12 cellular contexts compared by ENCODE assay signal in genomic region chr18:76264073-76264472, GRCh38.
"Had no signal": no experiment of that assay in that cellular context is flagged by ENCODE, and none has a peak within 500 bp of the region (broad histone marks: within the 10 kb centered on the region; RNA-seq: fewer than 3 reads in every experiment).

No MANE protein-coding gene starts in this region.

- H3K4me3 Mint-ChIP-seq: activated naive CD8-positive, alpha-beta T cell treated with anti-CD3 and anti-CD28 coated beads, Interleukin-2, amount 10 ng/mL, durations not matched to agents 7 days and 5 days; dendritic cell treated with granulocyte-macrophage colony-stimulating factor and Interleukin-4, amounts not matched to agents 40 ng/mL and 50 ng/mL, for 4 days; naive B cell; stimulated activated memory B cell treated with anti-CD40 and anti-IgM and Interleukin-4, amounts not matched to agents 10 μg/mL and 1 μg/mL and 100 μg/mL, for 72 hours had no signal

- ATAC-seq: stimulated activated memory B cell treated with anti-CD40 and anti-IgM and Interleukin-4, amounts not matched to agents 10 μg/mL and 1 μg/mL and 100 μg/mL, for 72 hours had no signal

- DNase-seq: activated CD4-positive, CD25-positive, alpha-beta regulatory T cell; activated naive CD4-positive, alpha-beta T cell; activated naive CD8-positive, alpha-beta T cell treated with anti-CD3 and anti-CD28 coated beads, Interleukin-2, amount 10 ng/mL, durations not matched to agents 7 days and 5 days; activated T-cell treated with anti-CD3 and anti-CD28 coated beads for 4 hours; anterior cingulate cortex; effector memory CD4-positive, alpha-beta T cell; naive B cell; retina had no signal

- H3K27ac ChIP-seq: neutrophil had no signal

- H3K27ac Mint-ChIP-seq: activated naive CD8-positive, alpha-beta T cell treated with anti-CD3 and anti-CD28 coated beads, Interleukin-2, amount 10 ng/mL, durations not matched to agents 7 days and 5 days; dendritic cell treated with granulocyte-macrophage colony-stimulating factor and Interleukin-4, amounts not matched to agents 40 ng/mL and 50 ng/mL, for 4 days; naive B cell; stimulated activated memory B cell treated with anti-CD40 and anti-IgM and Interleukin-4, amounts not matched to agents 10 μg/mL and 1 μg/mL and 100 μg/mL, for 72 hours; type B pancreatic cell had no signal

- H3K9me3 Mint-ChIP-seq: activated naive CD8-positive, alpha-beta T cell treated with anti-CD3 and anti-CD28 coated beads, Interleukin-2, amount 10 ng/mL, durations not matched to agents 7 days and 5 days; naive B cell; type B pancreatic cell had no signal

- H3K9me3 ChIP-seq: neutrophil had no signal

- H3K36me3 ChIP-seq: neutrophil had no signal

- H3K36me3 Mint-ChIP-seq: activated naive CD8-positive, alpha-beta T cell treated with anti-CD3 and anti-CD28 coated beads, Interleukin-2, amount 10 ng/mL, durations not matched to agents 7 days and 5 days; naive B cell; stimulated activated memory B cell treated with anti-CD40 and anti-IgM and Interleukin-4, amounts not matched to agents 10 μg/mL and 1 μg/mL and 100 μg/mL, for 72 hours; type B pancreatic cell had no signal

- H3K27me3 Mint-ChIP-seq: dendritic cell treated with granulocyte-macrophage colony-stimulating factor and Interleukin-4, amounts not matched to agents 40 ng/mL and 50 ng/mL, for 4 days; naive B cell had no signal

- H3K4me1 Mint-ChIP-seq: activated naive CD8-positive, alpha-beta T cell treated with anti-CD3 and anti-CD28 coated beads, Interleukin-2, amount 10 ng/mL, durations not matched to agents 7 days and 5 days; stimulated activated memory B cell treated with anti-CD40 and anti-IgM and Interleukin-4, amounts not matched to agents 10 μg/mL and 1 μg/mL and 100 μg/mL, for 72 hours had no signal
